ENCODE assay signal across 8 cellular contexts in genomic region chr1:227318852-227319607, GRCh38. TPM values are rescaled to one million over a fixed set of nuclear protein-coding genes. Genes with fewer than 3 reads are reported as not detected.
DNase-seq lines count a peak whose midpoint lies in the region; ATAC-seq and TF ChIP-seq lines count a peak whose summit lies in the region.

No MANE protein-coding gene starts in this region.

- peak overlapping the region; percentile 87 for H3K4me3 Mint-ChIP-seq in CD4-positive, alpha-beta T cell
- peak overlapping the region; percentile 60 for H3K4me3 Mint-ChIP-seq in activated B cell treated with CpG ODN at 0.5 μM for 24 hours

- CTCF ChIA-PET in CD4-positive, alpha-beta T cell (lab: Charles Lee) = no interaction called here
- CTCF ChIA-PET in activated B cell treated with CpG ODN at 0.5 μM for 24 hours (lab: Charles Lee) = no interaction called here

- no peak for TF ChIP-seq POLR2A in uterus (IDR thresholded peaks at IDR 0.05)

- peak overlapping the region; percentile 49 for H3K27ac Mint-ChIP-seq in CD4-positive, alpha-beta T cell
- H3K27ac Mint-ChIP-seq in activated B cell treated with CpG ODN at 0.5 μM for 24 hours = no peak overlapping the region

- intact Hi-C loops in CD4-positive, alpha-beta T cell (cut with DNase I, micrococcal nuclease) = no loop called here
- intact Hi-C loops in activated B cell treated with CpG ODN at 0.5 μM for 24 hours (cut with micrococcal nuclease) (no loop called here), uterus (cut with DNase I; ENCODE audit: low total_unique reads) (no loop called here)

- peak; percentile 47 for ATAC-seq in CD4-positive, alpha-beta T cell (ENCODE audit: poor library complexity)
- ATAC-seq in activated B cell treated with CpG ODN at 0.5 μM for 24 hours (ENCODE audit: low read depth) = no peak
- no peak for ATAC-seq in HG03469 (IDR thresholded peaks at IDR 0.05; ENCODE audit: unreplicated experiment)
- no peak for ATAC-seq in HG02763 (IDR thresholded peaks at IDR 0.05; ENCODE audit: unreplicated experiment)

- no peak overlapping the region for H3K27ac ChIP-seq in CD4-positive, alpha-beta T cell (ENCODE audit: low read depth, low read length)
- H3K27ac ChIP-seq in uterus = peak overlapping the region; percentile 97

- DNase-seq in CD4-positive, alpha-beta T cell = no peak
- no peak for DNase-seq in Jurkat, Clone E6-1 (ENCODE audit: low read depth, low spot score)
- DNase-seq in activated B cell treated with CpG ODN at 0.5 μM for 24 hours (no peak), fibroblast of the aortic adventitia (ENCODE audit: low read depth) (peak; percentile 12), myocyte (ENCODE audit: low read depth) (peak; percentile 60), uterus (peak; percentile 58 to 59)

- peaks cover 73% of the 10 kb centered on the region for H3K27me3 Mint-ChIP-seq in CD4-positive, alpha-beta T cell
- H3K27me3 Mint-ChIP-seq in activated B cell treated with CpG ODN at 0.5 μM for 24 hours = peaks cover 42% of the 10 kb centered on the region

- H3K27me3 ChIP-seq in CD4-positive, alpha-beta T cell (ENCODE audit: control insufficient read depth, insufficient read depth, low read length) = peaks cover 44% of the 10 kb centered on the region
- H3K27me3 ChIP-seq in uterus = no peaks in the 10 kb centered on the region

- no peaks in the 10 kb centered on the region for H3K4me1 ChIP-seq in uterus

- H3K4me1 Mint-ChIP-seq in CD4-positive, alpha-beta T cell (ENCODE audit: low read depth) = peaks cover 8% of the 10 kb centered on the region
- peaks cover 9% of the 10 kb centered on the region for H3K4me1 Mint-ChIP-seq in activated B cell treated with CpG ODN at 0.5 μM for 24 hours

- POLR2A ChIA-PET in CD4-positive, alpha-beta T cell (lab: Charles Lee) = interaction anchor here (0.9 to 1.3 kb wide), 2 partner anchors 13 to 379 kb away, joined by 3 to 8 read pairs; partner anchors contain the start of gene COQ8A
- POLR2A ChIA-PET in activated B cell treated with CpG ODN at 0.5 μM for 24 hours (lab: Charles Lee) = no interaction called here

- H3K9me3 Mint-ChIP-seq in CD4-positive, alpha-beta T cell = no peaks in the 10 kb centered on the region
- H3K9me3 Mint-ChIP-seq in activated B cell treated with CpG ODN at 0.5 μM for 24 hours = no peaks in the 10 kb centered on the region

- H3K9me3 ChIP-seq in CD4-positive, alpha-beta T cell (ENCODE audit: control insufficient read depth, low read length) = peaks cover 7% of the 10 kb centered on the region
- no peaks in the 10 kb centered on the region for H3K9me3 ChIP-seq in uterus

- H3K36me3 Mint-ChIP-seq in CD4-positive, alpha-beta T cell (ENCODE audit: low read depth) = no peaks in the 10 kb centered on the region
- no peaks in the 10 kb centered on the region for H3K36me3 Mint-ChIP-seq in activated B cell treated with CpG ODN at 0.5 μM for 24 hours (ENCODE audit: low read depth)

- no peaks in the 10 kb centered on the region for H3K36me3 ChIP-seq in uterus

- no peak for TF ChIP-seq CTCF in CD4-positive, alpha-beta T cell (IDR thresholded peaks at IDR 0.05)
- TF ChIP-seq CTCF in activated B cell treated with CpG ODN at 0.5 μM for 24 hours (IDR thresholded peaks at IDR 0.05) = no peak
- TF ChIP-seq CTCF in fibroblast of the aortic adventitia (IDR thresholded peaks at IDR 0.05; ENCODE audit: insufficient read depth, low read length) = no peak
- no peak for TF ChIP-seq CTCF in uterus (IDR thresholded peaks at IDR 0.05)

- peak overlapping the region; percentile 83 for H3K4me3 ChIP-seq in Jurkat, Clone E6-1 (ENCODE audit: low read length)
- H3K4me3 ChIP-seq in fibroblast of the aortic adventitia (ENCODE audit: low read depth, low read length) (peak overlapping the region; percentile 86), uterus (peak overlapping the region; percentile 64 to 72)

RNA-seq across cellular contexts. Expression of gene CDC42BPA, which starts 0.7 kb away (rescaled TPM):
- total RNA-seq in CD4-positive, alpha-beta T cell = 1 to 10 TPM; 2.2 to 3.0 TPM
- polyA plus RNA-seq in Jurkat, Clone E6-1 (2012; ENCODE audit: insufficient read depth, insufficient read length) = 6.9 TPM
- total RNA-seq in activated B cell treated with CpG ODN at 0.5 μM for 24 hours (0.29 and 0.64 TPM in 2 replicates), fibroblast of the aortic adventitia (ENCODE audit: low replicate concordance) (82.5 and 123 TPM in 2 replicates), myocyte (37.0 and 54.3 TPM in 2 replicates), uterus (100 to 1,000 TPM in 1 of 4 donors, 10 to 100 TPM in 3; 32.9 to 116 (median 55.2) TPM)
- polyA plus RNA-seq in myocyte (2012) = 16.0 TPM

Comparison
In these comparisons a context has a peak if more than half of its experiments do, and no peak if none do; other contexts are left out.
1. DNase-seq: peak in fibroblast of the aortic adventitia (single experiment), myocyte (single experiment) and uterus (2 of 2); none in CD4-positive, alpha-beta T cell (0 of 10), Jurkat, Clone E6-1 (single experiment) and activated B cell treated with CpG ODN at 0.5 μM for 24 hours (single experiment).
2. Peak in every context shown above with its lines, with median percentiles within 50 percentile points of each other: H3K4me3 ChIP-seq.